In genomic region chr4:48315728-48316630, GRCh38 we compare ENCODE assay signal across 8 cellular contexts. TPM values are rescaled to one million over a fixed set of nuclear protein-coding genes. Genes with fewer than 3 reads are reported as not detected.
DNase-seq lines count a peak whose midpoint lies in the region; ATAC-seq, FAIRE-seq and TF ChIP-seq lines count a peak whose summit lies in the region.

No MANE protein-coding gene starts in this region.

- CTCF ChIA-PET in HCT116 (lab: Charles Lee) (no interaction called here), endothelial cell of umbilical vein (lab: Charles Lee) (interaction anchor here (0.9 to 2.4 kb wide), 2 partner anchors 20 to 230 kb away, joined by 3 to 9 read pairs; no protein-coding TSS in a partner anchor)

- no peak overlapping the region for H2BK12ac ChIP-seq in neuronal stem cell (ENCODE audit: low read length)

- RAD21 ChIA-PET in HCT116 (lab: Charles Lee; ENCODE audit: low non-redundant PET in 1 of 2, low total read pairs in 2 of 2, uncharacterized antibody in 2 of 2, unreplicated experiment in 2 of 2): no interaction called here

- peak; percentile 78 for TF ChIP-seq RAD21 in HCT116 (IDR thresholded peaks at IDR 0.05; ENCODE audit: low read depth)

- H3K9me3 ChIP-seq in HCT116 (ENCODE audit: control insufficient read depth in 1 of 2, insufficient read depth in 1 of 2, low read depth in 1 of 2, low read length in 2 of 2): no peaks in the 10 kb centered on the region
- no peaks in the 10 kb centered on the region for H3K9me3 ChIP-seq in T-helper 17 cell (ENCODE audit: control insufficient read depth, low read length, poor library complexity, severe bottlenecking)
- H3K9me3 ChIP-seq in endothelial cell of umbilical vein (replicated peaks; ENCODE audit: control insufficient read depth, insufficient read depth, low read length): no peaks in the 10 kb centered on the region
- H3K9me3 ChIP-seq in neuronal stem cell (replicated peaks in 1 of 2; ENCODE audit: control insufficient read depth in 2 of 2, insufficient read depth in 1 of 2, low read depth in 1 of 2, low read length in 2 of 2): no peaks in the 10 kb centered on the region

- H4K8ac ChIP-seq in neuronal stem cell (ENCODE audit: low read depth, low read length): no peak overlapping the region

- no peak overlapping the region for H3K27ac ChIP-seq in HCT116 (ENCODE audit: low read depth, low read length)
- no peak overlapping the region for H3K27ac ChIP-seq in endothelial cell of umbilical vein (ENCODE audit: insufficient read depth, low read depth, low read length)
- no peak overlapping the region for H3K27ac ChIP-seq in neuronal stem cell (replicated peaks; ENCODE audit: low read length)

- no peaks in the 10 kb centered on the region for H3K9me2 ChIP-seq in HCT116 (ENCODE audit: insufficient read depth)

- H3K4me2 ChIP-seq in HCT116 (ENCODE audit: low read length) (peak overlapping the region; percentile 56), endothelial cell of umbilical vein (ENCODE audit: insufficient read depth, low read length) (no peak overlapping the region), neuronal stem cell (ENCODE audit: insufficient read depth, low read length, poor library complexity, severe bottlenecking) (no peak overlapping the region)

- intact Hi-C loops in HCT116 (cut with micrococcal nuclease) (loop anchor here (1.0 kb wide), 1 partner anchor 230 kb away; no protein-coding TSS in a partner anchor), endothelial cell of umbilical vein (cut with micrococcal nuclease) (loop anchor here (1.0 kb wide), 1 partner anchor 230 kb away; no protein-coding TSS in a partner anchor)

- no CpG with 5 or more reads among the region's 7 CpGs for WGBS in neuronal stem cell (ENCODE audit: extremely low coverage in 2 of 2, insufficient read length in 2 of 2, insufficient replicate concordance in 1 of 2), 2 donors

- no peak overlapping the region for H3K14ac ChIP-seq in neuronal stem cell (ENCODE audit: low read length)

- no peak overlapping the region for H3K4me3 ChIP-seq in GM06990 (replicated peaks; ENCODE audit: low read depth, low read length)
- H3K4me3 ChIP-seq in HCT116 (replicated peaks in 1 of 2; ENCODE audit: low read depth in 1 of 2, low read length in 2 of 2): no peak overlapping the region
- H3K4me3 ChIP-seq in NB4 (ENCODE audit: low read depth, low read length): no peak overlapping the region
- no peak overlapping the region for H3K4me3 ChIP-seq in endothelial cell of umbilical vein (replicated peaks in 1 of 3; ENCODE audit: insufficient read depth in 1 of 3, low read depth in 1 of 3, low read length in 3 of 3)
- H3K4me3 ChIP-seq in neuronal stem cell (ENCODE audit: low read length in 2 of 2): no peak overlapping the region

- no peak overlapping the region for H3K9ac ChIP-seq in HCT116 (ENCODE audit: low read length)
- H3K9ac ChIP-seq in endothelial cell of umbilical vein (replicated peaks; ENCODE audit: extremely low read depth, insufficient read depth, low read length): no peak overlapping the region
- H3K9ac ChIP-seq in neuronal stem cell (ENCODE audit: low read depth, low read length, poor library complexity): no peak overlapping the region

- no peaks in the 10 kb centered on the region for H3K79me2 ChIP-seq in HCT116 (ENCODE audit: insufficient read depth, low read length)
- H3K79me2 ChIP-seq in endothelial cell of umbilical vein (ENCODE audit: control insufficient read depth, insufficient read depth, low read length): no peaks in the 10 kb centered on the region

- no peak overlapping the region for H3K23ac ChIP-seq in neuronal stem cell (ENCODE audit: low read depth, low read length, poor library complexity)

- TF ChIP-seq POLR2A in HCT116 (IDR thresholded peaks at IDR 0.05; ENCODE audit: borderline replicate concordance, extremely low read depth, insufficient read depth, insufficient read length) (no peak), NB4 (IDR thresholded peaks at IDR 0.05; ENCODE audit: extremely low read depth, insufficient read length) (no peak), endothelial cell of umbilical vein (IDR thresholded peaks at IDR 0.05; ENCODE audit: low read depth, low read length) (no peak)

- DNase-seq in AG08396 (ENCODE audit: low spot score): peak; percentile 62
- peak; percentile 32 for DNase-seq in GM06990 (ENCODE audit: extremely low read depth, insufficient read length)
- DNase-seq in HCT116 (ENCODE audit: low read depth, low spot score): peak; percentile 66
- peak; percentile 69 for DNase-seq in NB4 (ENCODE audit: low read depth)
- no peak for DNase-seq in T-helper 17 cell
- peak; percentile 64 for DNase-seq in endothelial cell of umbilical vein (ENCODE audit: low read depth, low spot score)
- DNase-seq in neuronal stem cell (ENCODE audit: low spot score): peak; percentile 17

- H3K27ac Mint-ChIP-seq in T-helper 17 cell: no peak overlapping the region

- no peak overlapping the region for H3K4me3 Mint-ChIP-seq in T-helper 17 cell

- H2AK5ac ChIP-seq in neuronal stem cell (ENCODE audit: low read depth, low read length): no peak overlapping the region

- H3K36me3 Mint-ChIP-seq in T-helper 17 cell (ENCODE audit: low read depth): no peaks in the 10 kb centered on the region

- TF ChIP-seq CTCF in GM06990 (IDR thresholded peaks at IDR 0.05; ENCODE audit: insufficient read depth, low read length, poor library complexity, severe bottlenecking) (peak; percentile 63), HCT116 (IDR thresholded peaks at IDR 0.05 in 2 of 3, conservative IDR thresholded peaks at IDR 0.05 in 1 of 3; ENCODE audit: borderline replicate concordance in 1 of 3, insufficient read depth in 1 of 3, low read depth in 2 of 3, low read length in 2 of 3) (peak; percentile 53 to 77 (median 77); a peak in 5 of 6 replicates), NB4 (IDR thresholded peaks at IDR 0.05; ENCODE audit: low read depth, low read length) (peak; percentile 71), endothelial cell of umbilical vein (IDR thresholded peaks at IDR 0.05; ENCODE audit: extremely low read depth in 1 of 2, insufficient read depth in 1 of 2, low read depth in 1 of 2, low read length in 2 of 2) (peak; percentile 57 to 69)

- H3K27me3 ChIP-seq in GM06990 (replicated peaks; ENCODE audit: control insufficient read depth, insufficient read depth, low read length) (no peaks in the 10 kb centered on the region), HCT116 (ENCODE audit: insufficient read depth, low read length) (no peaks in the 10 kb centered on the region), endothelial cell of umbilical vein (ENCODE audit: control insufficient read depth in 2 of 2, insufficient read depth in 2 of 2, low read length in 2 of 2) (no peaks in the 10 kb centered on the region), neuronal stem cell (ENCODE audit: control insufficient read depth in 3 of 3, insufficient read depth in 3 of 3, low read depth in 1 of 3, low read length in 3 of 3) (no peaks in the 10 kb centered on the region)

- BruUV-seq in HCT116 (replicated peaks; lab: Mats Ljungman, UMichigan) (no TSS peak), endothelial cell of umbilical vein (replicated peaks; lab: Mats Ljungman, UMichigan) (no TSS peak)

- H2BK5ac ChIP-seq in neuronal stem cell (ENCODE audit: low read length): no peak overlapping the region

- H4K91ac ChIP-seq in neuronal stem cell (ENCODE audit: low read depth, low read length, poor library complexity): no peak overlapping the region

- no peaks in the 10 kb centered on the region for H3K9me1 ChIP-seq in endothelial cell of umbilical vein (replicated peaks; ENCODE audit: control insufficient read depth, extremely low read depth, insufficient read depth, low read length)

- H2BK15ac ChIP-seq in neuronal stem cell (ENCODE audit: low read length): no peak overlapping the region

- no peak overlapping the region for H3K18ac ChIP-seq in neuronal stem cell (ENCODE audit: low read length)

- no peaks in the 10 kb centered on the region for H3K27me3 Mint-ChIP-seq in T-helper 17 cell

- peak; percentile 94 for ATAC-seq in HCT116
- ATAC-seq in T-helper 17 cell: peak; percentile 63
- no peak for ATAC-seq in HG03439 (IDR thresholded peaks at IDR 0.05; ENCODE audit: unreplicated experiment)

- peaks cover 2% of the 10 kb centered on the region for H3K4me1 Mint-ChIP-seq in T-helper 17 cell

- H3K36me3 ChIP-seq in GM06990 (ENCODE audit: control insufficient read depth, insufficient read depth, low read length): no peaks in the 10 kb centered on the region
- H3K36me3 ChIP-seq in HCT116 (ENCODE audit: control insufficient read depth in 1 of 2, insufficient read depth in 2 of 2, low read length in 2 of 2): no peaks in the 10 kb centered on the region
- H3K36me3 ChIP-seq in endothelial cell of umbilical vein (ENCODE audit: control insufficient read depth in 2 of 2, extremely low read depth in 1 of 2, insufficient read depth in 2 of 2, low read length in 2 of 2): no peaks in the 10 kb centered on the region
- H3K36me3 ChIP-seq in neuronal stem cell (replicated peaks in 1 of 2; ENCODE audit: control insufficient read depth in 2 of 2, insufficient read depth in 2 of 2, low read length in 2 of 2): no peaks in the 10 kb centered on the region

- no peaks in the 10 kb centered on the region for H3K79me1 ChIP-seq in neuronal stem cell (ENCODE audit: low read depth, low read length)

- H2AFZ ChIP-seq in HCT116 (ENCODE audit: low read depth, low read length, poor library complexity, severe bottlenecking): peak overlapping the region; percentile 97
- peak overlapping the region; percentile 54 for H2AFZ ChIP-seq in endothelial cell of umbilical vein (ENCODE audit: low read depth, low read length)
- H2AFZ ChIP-seq in neuronal stem cell (ENCODE audit: low read length): no peak overlapping the region

- dilution Hi-C loops in endothelial cell of umbilical vein (cut with MboI; ENCODE audit: extremely low pct_ligation_motif_present, low sequenced_read_pairs): no loop called here

- no peak overlapping the region for H2BK120ac ChIP-seq in neuronal stem cell (ENCODE audit: low read depth, low read length)

- peak; percentile 82 for FAIRE-seq in endothelial cell of umbilical vein (lab: Jason Lieb, UNC)

- H3K4me1 ChIP-seq in HCT116 (ENCODE audit: control insufficient read depth in 1 of 2, insufficient read depth in 2 of 2, low read length in 2 of 2) (no peaks in the 10 kb centered on the region), endothelial cell of umbilical vein (ENCODE audit: control insufficient read depth, extremely low read depth, insufficient read depth, low read length) (no peaks in the 10 kb centered on the region), neuronal stem cell (ENCODE audit: control insufficient read depth in 2 of 2, insufficient read depth in 1 of 2, low read depth in 1 of 2, low read length in 2 of 2) (no peaks in the 10 kb centered on the region)

- no peak overlapping the region for H3K4ac ChIP-seq in neuronal stem cell (ENCODE audit: low read length)

- H4K20me1 ChIP-seq in HCT116 (ENCODE audit: insufficient read depth) (no peaks in the 10 kb centered on the region), endothelial cell of umbilical vein (replicated peaks; ENCODE audit: control insufficient read depth, extremely low read depth, insufficient read depth, low read length) (no peaks in the 10 kb centered on the region)

- POLR2A ChIA-PET in HCT116 (lab: Charles Lee) (no interaction called here), endothelial cell of umbilical vein (lab: Charles Lee) (no interaction called here)

RNA-seq across cellular contexts. Expression of gene SLAIN2, which starts 25.4 kb away (rescaled TPM):
- 50.3 TPM for total RNA-seq in HCT116 (2021; ENCODE audit: unreplicated experiment)
- 15.3 and 21.5 TPM in 2 replicates for polyA plus RNA-seq in HCT116 (2012)
- total RNA-seq in T-helper 17 cell: 10 to 100 TPM; 76.7 to 92.3 TPM
- total RNA-seq in endothelial cell of umbilical vein: 40.6 and 49.5 TPM in 2 replicates
- polyA plus RNA-seq in endothelial cell of umbilical vein: 19.6 and 27.4 TPM in 2 replicates
- 26.9 TPM in 2 replicates for polyA plus RNA-seq in endothelial cell of umbilical vein (2011; cell fraction: cytosol; rRNA removed)
- polyA plus RNA-seq in endothelial cell of umbilical vein (2011; cell fraction: nucleus; rRNA removed): 21.9 and 25.0 TPM in 2 replicates
- polyA plus RNA-seq in endothelial cell of umbilical vein (2012): 31.1 and 47.7 TPM in 2 replicates
- polyA minus RNA-seq in endothelial cell of umbilical vein: 28.1 and 35.9 TPM in 2 replicates
- polyA minus RNA-seq in endothelial cell of umbilical vein (2011; cell fraction: cytosol; rRNA and poly(A)+ RNA removed): 8.5 TPM
- 24.0 and 35.2 TPM in 2 replicates for polyA minus RNA-seq in endothelial cell of umbilical vein (2011; cell fraction: nucleus; rRNA and poly(A)+ RNA removed)
- 61.5 TPM for polyA plus RNA-seq in neuronal stem cell (2013, experiment 1 of 2)
- 63.1 TPM for polyA plus RNA-seq in neuronal stem cell (2013, experiment 2 of 2)

RNA-seq across cellular contexts. Expression of gene TEC, which starts 46.3 kb away (rescaled TPM):
- total RNA-seq in HCT116 (2021; ENCODE audit: unreplicated experiment): 4.5 TPM
- 2.6 and 3.6 TPM in 2 replicates for polyA plus RNA-seq in HCT116 (2012)
- total RNA-seq in T-helper 17 cell: 1 to 10 TPM; 2.3 to 2.4 TPM
- total RNA-seq in endothelial cell of umbilical vein: 0.86 and 0.97 TPM in 2 replicates
- polyA plus RNA-seq in endothelial cell of umbilical vein: 0.08 and 0.18 TPM in 2 replicates
- 0.07 and 0.08 TPM in 2 replicates for polyA plus RNA-seq in endothelial cell of umbilical vein (2011; cell fraction: cytosol; rRNA removed)
- polyA plus RNA-seq in endothelial cell of umbilical vein (2011; cell fraction: nucleus; rRNA removed): 0.18 and 0.27 TPM in 2 replicates
- polyA plus RNA-seq in endothelial cell of umbilical vein (2012): 0.11 and 0.29 TPM in 2 replicates
- polyA minus RNA-seq in endothelial cell of umbilical vein: 0.51 and 0.59 TPM in 2 replicates
- 1.1 TPM for polyA minus RNA-seq in endothelial cell of umbilical vein (2011; cell fraction: cytosol; rRNA and poly(A)+ RNA removed)
- polyA minus RNA-seq in endothelial cell of umbilical vein (2011; cell fraction: nucleus; rRNA and poly(A)+ RNA removed): 0.34 and 0.82 TPM in 2 replicates
- 0.04 TPM for polyA plus RNA-seq in neuronal stem cell (2013, experiment 1 of 2)
- 0.06 TPM for polyA plus RNA-seq in neuronal stem cell (2013, experiment 2 of 2)

Comparison
In these comparisons a context has a peak if more than half of its experiments do, and no peak if none do; other contexts are left out.
1. DNase-seq: peak in AG08396 (single experiment), GM06990 (single experiment), HCT116 (single experiment), NB4 (single experiment), endothelial cell of umbilical vein (single experiment) and neuronal stem cell (single experiment); none in T-helper 17 cell (0 of 3).
2. Peak in every context shown above with its lines, with median percentiles within 50 percentile points of each other: CTCF ChIP-seq.